In the genomic region with DNA sequence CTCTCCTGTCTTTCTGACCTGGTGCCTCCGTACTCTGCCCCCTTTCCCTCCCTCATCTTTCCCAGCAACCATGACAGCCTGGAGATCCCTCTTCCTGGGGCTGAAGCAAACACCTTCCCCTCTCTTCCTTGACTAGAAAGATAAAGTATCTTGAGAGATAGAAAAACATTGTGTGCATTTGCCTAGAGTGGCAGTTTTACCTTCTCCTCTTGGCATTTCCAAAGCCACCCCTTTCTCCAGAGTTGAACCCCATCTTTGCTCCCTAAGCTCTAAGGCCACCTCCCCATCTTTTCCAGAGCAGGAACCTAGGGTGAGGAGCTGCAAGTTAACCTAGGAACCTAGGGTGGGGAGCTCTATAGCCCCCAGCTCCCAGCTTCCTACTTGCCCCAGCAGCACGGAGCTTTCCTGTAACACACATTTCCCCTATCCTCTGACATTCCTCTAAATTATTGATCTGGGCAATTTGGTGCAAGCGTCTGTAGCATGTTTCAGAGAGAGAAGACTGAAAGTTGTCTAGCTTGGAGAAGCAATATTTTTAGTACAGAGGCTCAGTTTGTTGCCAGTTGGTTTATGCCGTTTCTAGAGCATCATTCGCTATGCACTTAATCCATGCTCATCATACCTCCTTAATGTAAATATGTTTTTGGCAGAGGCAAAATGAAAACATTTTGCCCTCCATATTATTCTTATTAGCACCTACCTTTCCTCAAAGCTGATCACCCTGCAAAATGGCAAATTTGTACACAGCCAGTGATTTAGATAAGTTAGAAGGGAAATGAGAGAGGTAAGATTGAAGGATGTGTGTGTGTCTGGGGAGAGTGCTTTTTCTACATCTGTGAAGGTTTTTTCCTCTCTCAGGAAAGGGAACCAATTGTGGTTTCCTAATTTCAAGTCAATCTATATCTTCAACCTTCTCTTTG, we compare ENCODE assay signal across 1 cellular context.
A peak's percentile ranks its signal among the peaks of the same experiment; 100 is the strongest.
TF ChIP-seq lines count a peak whose summit lies in the region.

No MANE protein-coding gene starts in this region.

TF ChIP-seq in H1, 55 proteins besides CTCF, POLR2A, EP300 and RAD21:
- TF ChIP-seq EZH2 (IDR thresholded peaks at IDR 0.05; ENCODE audit: low read depth, low read length, severe bottlenecking): peak; percentile 72
- TF ChIP-seq SAP30 (IDR thresholded peaks at IDR 0.05; ENCODE audit: insufficient read depth, insufficient replicate concordance, low read length): no peak
- peak; percentile 17 for TF ChIP-seq SUZ12 (IDR thresholded peaks at IDR 0.05; ENCODE audit: low read length)
- peak; percentile 79 for TF ChIP-seq RNF2 (IDR thresholded peaks at IDR 0.05; ENCODE audit: borderline replicate concordance, low read depth, low read length, missing control alignments, poor library complexity, severe bottlenecking)
- TF ChIP-seq MAFK (IDR thresholded peaks at IDR 0.05; ENCODE audit: low read depth, low read length): no peak
